ENCODE assay signal across 16 cellular contexts in genomic region chr14:101857226-101857625, GRCh38.
DNase-seq lines count a peak whose midpoint lies in the region; ATAC-seq and TF ChIP-seq lines count a peak whose summit lies in the region.
"Had no signal": no experiment of that assay in that cellular context is flagged by ENCODE, and none has a peak within 500 bp of the region (broad histone marks: within the 10 kb centered on the region; RNA-seq: fewer than 3 reads in every experiment).

No MANE protein-coding gene starts in this region.

- H3K4me2 ChIP-seq in Karpas-422 (ENCODE audit: low read depth, low read length, poor library complexity, severe bottlenecking): no peak overlapping the region
- H3K4me2 ChIP-seq: neural progenitor cell had no signal

- H3K9me2 ChIP-seq in Karpas-422 (replicated peaks; ENCODE audit: insufficient read depth, low read length): no peaks in the 10 kb centered on the region

- H3K27ac ChIP-seq in left ventricle myocardium inferior (replicated peaks): peak overlapping the region; percentile 85
- no peak overlapping the region for H3K27ac ChIP-seq in Karpas-422 (ENCODE audit: low read length)
- no peak overlapping the region for H3K27ac ChIP-seq in aorta (ENCODE audit: low read depth in 1 of 2, low read length in 2 of 2)
- H3K27ac ChIP-seq: brain microvascular endothelial cell, lower lobe of right lung, neural progenitor cell, tibial artery had no signal

- H3K9me3 ChIP-seq in left ventricle myocardium inferior (replicated peaks): no peaks in the 10 kb centered on the region
- no peaks in the 10 kb centered on the region for H3K9me3 ChIP-seq in Karpas-422 (ENCODE audit: low read length)
- no peaks in the 10 kb centered on the region for H3K9me3 ChIP-seq in aorta (ENCODE audit: control insufficient read depth, low read length)
- H3K9me3 ChIP-seq: lower lobe of right lung, tibial artery had no signal

- no peak overlapping the region for H2AFZ ChIP-seq in Karpas-422 (ENCODE audit: low read length)
- H2AFZ ChIP-seq: neural progenitor cell had no signal

- intact Hi-C loops in left ventricle myocardium inferior (cut with micrococcal nuclease): no loop called here
- intact Hi-C loops in Right ventricle myocardium superior (cut with DNase I): no loop called here
- intact Hi-C loops in aorta (cut with DNase I): no loop called here

- TF ChIP-seq CTCF in left ventricle myocardium inferior (IDR thresholded peaks at IDR 0.05; ENCODE audit: borderline replicate concordance) (no peak), GM10266 (IDR thresholded peaks at IDR 0.05; ENCODE audit: control insufficient read depth, insufficient read depth, low read depth, missing control alignments) (no peak)

- H3K36me3 ChIP-seq in left ventricle myocardium inferior: peaks cover 11% of the 10 kb centered on the region
- H3K36me3 ChIP-seq in Karpas-422 (ENCODE audit: insufficient read depth, low read length): peaks cover 20% of the 10 kb centered on the region; the same call in 1 of the 2 replicates
- H3K36me3 ChIP-seq in aorta (ENCODE audit: control insufficient read depth in 1 of 2, insufficient read depth in 2 of 2, low read length in 1 of 2): peaks cover 0 to 1% of the 10 kb centered on the region in 2 donors
- H3K36me3 ChIP-seq: brain microvascular endothelial cell, neural progenitor cell had no signal

- peaks cover 95% of the 10 kb centered on the region for H3K79me2 ChIP-seq in Karpas-422 (ENCODE audit: low read length)

- peaks cover 6% of the 10 kb centered on the region for H4K20me1 ChIP-seq in Karpas-422 (ENCODE audit: insufficient read depth, low read depth, low read length)

- 100% methylated on average over 1 of the region's 1 CpG for WGBS in aorta, 2 donors

- H3K9ac ChIP-seq in Karpas-422 (ENCODE audit: low read length): no peak overlapping the region
- H3K9ac ChIP-seq: neural progenitor cell had no signal

- H3K4me3 ChIP-seq in left ventricle myocardium inferior: no peak overlapping the region
- no peak overlapping the region for H3K4me3 ChIP-seq in Karpas-422 (ENCODE audit: low read length)
- H3K4me3 ChIP-seq in aorta (ENCODE audit: low read length in 2 of 2): no peak overlapping the region
- H3K4me3 ChIP-seq: lower lobe of right lung, neural progenitor cell, tibial artery had no signal

- no peaks in the 10 kb centered on the region for H3K27me3 ChIP-seq in left ventricle myocardium inferior (ENCODE audit: low read depth)
- no peaks in the 10 kb centered on the region for H3K27me3 ChIP-seq in Karpas-422 (ENCODE audit: low read length)
- H3K27me3 ChIP-seq in aorta (ENCODE audit: control insufficient read depth in 1 of 2, insufficient read depth in 2 of 2, low read length in 1 of 2): no peaks in the 10 kb centered on the region
- H3K27me3 ChIP-seq: brain microvascular endothelial cell, neural progenitor cell, tibial artery had no signal

- no peak for ATAC-seq in Right ventricle myocardium superior (ENCODE audit: poor library complexity)
- ATAC-seq in aorta (ENCODE audit: low FRiP score): no peak
- ATAC-seq: lower lobe of right lung had no signal

- no peak for DNase-seq in left ventricle myocardium inferior
- DNase-seq in Right ventricle myocardium superior: no peak
- peak; percentile 78 for DNase-seq in Karpas-422
- DNase-seq in iPS DF 19.7 (ENCODE audit: low read depth, low spot score): peak; percentile 23
- peak; percentile 20 for DNase-seq in ureter (ENCODE audit: low spot score)
- no peak for DNase-seq in GM10266 (ENCODE audit: extremely low spot score)
- DNase-seq in activated CD4-positive, alpha-beta T cell treated with anti-CD3 and anti-CD28 coated beads, Interleukin-2, amount 50 U/mL, for 1 hour: no peak
- no peak for DNase-seq in aorta
- DNase-seq: activated CD4-positive, alpha-beta T cell treated with anti-CD3 and anti-CD28 coated beads, Interleukin-2, amount 50 U/mL, for 4 hours; activated gamma-delta T cell treated with Interleukin-2 at 50 U/mL for 16 hours; brain microvascular endothelial cell; HFFc6; lower lobe of right lung; NCI-H1417 treated with DMSO at 0.1 percent for 48 hours; tibial artery had no signal

- peaks cover 93% of the 10 kb centered on the region for H3K4me1 ChIP-seq in left ventricle myocardium inferior
- H3K4me1 ChIP-seq in Karpas-422 (ENCODE audit: low read length): peaks cover 13% of the 10 kb centered on the region
- no peaks in the 10 kb centered on the region for H3K4me1 ChIP-seq in aorta (ENCODE audit: control insufficient read depth in 1 of 2, insufficient read depth in 2 of 2, low read length in 2 of 2)

Comparison
In these comparisons a context has a peak if more than half of its experiments do, and no peak if none do; other contexts are left out.
1. DNase-seq: peak in Karpas-422 (single experiment), iPS DF 19.7 (single experiment) and ureter (single experiment); none in left ventricle myocardium inferior (single experiment), Right ventricle myocardium superior (single experiment), GM10266 (single experiment), activated CD4-positive, alpha-beta T cell treated with anti-CD3 and anti-CD28 coated beads, Interleukin-2, amount 50 U/mL, for 1 hour (single experiment) and aorta (0 of 2).